In genomic region chr3:24812116-24812515, GRCh38 we compare ENCODE assay signal across 18 cellular contexts.
"Had no signal": no experiment of that assay in that cellular context is flagged by ENCODE, and none has a peak within 500 bp of the region (broad histone marks: within the 10 kb centered on the region; RNA-seq: fewer than 3 reads in every experiment).

No MANE protein-coding gene starts in this region.

- H3K36me3 ChIP-seq: esophagus muscularis mucosa, spleen, tibial nerve, upper lobe of right lung had no signal

- H3K9me3 Mint-ChIP-seq: stimulated activated naive CD8-positive, alpha-beta T cell treated with anti-CD3 and anti-CD28 coated beads, Interleukin-15, Interleukin-2, amounts not matched to agents 100 ng/mL and 50 ng/mL, for 24 hours had no signal

- H3K4me1 Mint-ChIP-seq: naive B cell; nephron; stimulated activated memory B cell treated with anti-CD40 and anti-IgM and Interleukin-4, amounts not matched to agents 10 μg/mL and 1 μg/mL and 100 μg/mL, for 72 hours had no signal

- H3K9me3 ChIP-seq: esophagus muscularis mucosa, psoas muscle, spleen, tibial nerve, upper lobe of right lung had no signal

- ATAC-seq: psoas muscle; sciatic nerve; stimulated activated memory B cell treated with anti-CD40 and anti-IgM and Interleukin-4, amounts not matched to agents 10 μg/mL and 1 μg/mL and 100 μg/mL, for 72 hours; upper lobe of right lung had no signal

- H3K27ac ChIP-seq: esophagus muscularis mucosa, parathyroid adenoma, psoas muscle, spleen, tibial nerve, upper lobe of right lung had no signal

- H3K4me3 Mint-ChIP-seq: naive B cell; nephron; stimulated activated memory B cell treated with anti-CD40 and anti-IgM and Interleukin-4, amounts not matched to agents 10 μg/mL and 1 μg/mL and 100 μg/mL, for 72 hours; stimulated activated naive CD8-positive, alpha-beta T cell treated with anti-CD3 and anti-CD28 coated beads, Interleukin-15, Interleukin-2, amounts not matched to agents 100 ng/mL and 50 ng/mL, for 24 hours had no signal

- H2AFZ ChIP-seq: parathyroid adenoma had no signal

- H3K4me1 ChIP-seq: parathyroid adenoma, psoas muscle, spleen, upper lobe of right lung had no signal

- H3K36me3 Mint-ChIP-seq: naive B cell; stimulated activated memory B cell treated with anti-CD40 and anti-IgM and Interleukin-4, amounts not matched to agents 10 μg/mL and 1 μg/mL and 100 μg/mL, for 72 hours had no signal

- H3K4me3 ChIP-seq: esophagus muscularis mucosa, psoas muscle, spleen, tibial nerve, upper lobe of right lung had no signal

- H3K9ac ChIP-seq: parathyroid adenoma had no signal

- FAIRE-seq: endometrium had no signal

- H3K27me3 ChIP-seq: esophagus muscularis mucosa, spleen, tibial nerve, upper lobe of right lung had no signal

- H3K79me2 ChIP-seq: parathyroid adenoma had no signal

- DNase-seq: effector memory CD4-positive, alpha-beta T cell; foreskin fibroblast; mesendoderm; naive B cell; psoas muscle; spleen; stimulated activated CD4-positive, alpha-beta T cell treated with anti-CD3 and anti-CD28 coated beads, Interleukin-15, amount 100 ng/mL, for 24 hours; stimulated activated CD4-positive, alpha-beta T cell treated with anti-CD3 and anti-CD28 coated beads, Interleukin-1b, Interleukin-23, amount 100 ng/mL, for 48 hours; stimulated activated CD4-positive, alpha-beta T cell treated with anti-CD3 and anti-CD28 coated beads, Interleukin-4, amount 100 ng/mL, for 24 hours; upper lobe of right lung had no signal

- H3K27ac Mint-ChIP-seq: naive B cell; nephron; stimulated activated memory B cell treated with anti-CD40 and anti-IgM and Interleukin-4, amounts not matched to agents 10 μg/mL and 1 μg/mL and 100 μg/mL, for 72 hours; stimulated activated naive CD8-positive, alpha-beta T cell treated with anti-CD3 and anti-CD28 coated beads, Interleukin-15, Interleukin-2, amounts not matched to agents 100 ng/mL and 50 ng/mL, for 24 hours had no signal

- H3K27me3 Mint-ChIP-seq: naive B cell; stimulated activated memory B cell treated with anti-CD40 and anti-IgM and Interleukin-4, amounts not matched to agents 10 μg/mL and 1 μg/mL and 100 μg/mL, for 72 hours; stimulated activated naive CD8-positive, alpha-beta T cell treated with anti-CD3 and anti-CD28 coated beads, Interleukin-15, Interleukin-2, amounts not matched to agents 100 ng/mL and 50 ng/mL, for 24 hours had no signal
